In the genomic region with DNA sequence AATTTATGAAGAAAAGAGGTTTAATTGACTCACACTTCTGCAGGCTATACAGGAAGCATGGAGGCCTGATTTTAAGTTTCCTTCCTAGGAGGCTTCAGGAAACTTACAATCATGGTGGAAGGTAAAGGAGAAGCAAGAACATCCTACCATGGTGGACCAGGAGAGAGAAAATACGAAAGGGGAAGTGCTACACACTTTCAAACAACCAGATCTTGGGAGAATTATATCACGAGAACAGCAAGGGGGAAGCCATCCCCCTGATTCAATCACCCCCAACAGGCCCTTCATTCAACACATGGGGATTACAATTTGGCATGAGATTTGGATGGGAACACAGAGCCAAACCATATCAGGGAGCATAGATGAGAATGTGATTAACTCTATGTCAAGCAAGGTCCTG, we compare ENCODE assay signal across 31 cellular contexts.
"Had no signal": no experiment of that assay in that cellular context is flagged by ENCODE, and none has a peak within 500 bp of the region (broad histone marks: within the 10 kb centered on the region; RNA-seq: fewer than 3 reads in every experiment).

No MANE protein-coding gene starts in this region.

- ATAC-seq: natural killer cell; psoas muscle; right cardiac atrium; sciatic nerve; stimulated activated memory B cell treated with anti-CD40 and anti-IgM and Interleukin-4, amounts not matched to agents 10 μg/mL and 1 μg/mL and 100 μg/mL, for 72 hours; stimulated activated naive CD8-positive, alpha-beta T cell treated with anti-CD3 and anti-CD28 coated beads, Interleukin-15, amount 100 ng/mL, for 72 hours; stimulated activated naive CD8-positive, alpha-beta T cell treated with anti-CD3 and anti-CD28 coated beads, Interleukin-15, Interleukin-2, amounts not matched to agents 100 U/mL and 50 U/mL, for 24 hours; upper lobe of right lung had no signal

- H3K79me2 ChIP-seq: parathyroid adenoma had no signal

- H3K36me3 ChIP-seq: neural progenitor cell, ovary, spleen, suprapubic skin, tibial artery, transverse colon, upper lobe of right lung, uterus had no signal

- H3K9ac ChIP-seq: neural progenitor cell, parathyroid adenoma had no signal

- H3K9me3 ChIP-seq: ovary, psoas muscle, testis, transverse colon, upper lobe of right lung, uterus had no signal

- H3K4me3 Mint-ChIP-seq: natural killer cell; nephron; neural progenitor cell; stimulated activated memory B cell treated with anti-CD40 and anti-IgM and Interleukin-4, amounts not matched to agents 10 μg/mL and 1 μg/mL and 100 μg/mL, for 72 hours; stimulated activated naive CD8-positive, alpha-beta T cell treated with anti-CD3 and anti-CD28 coated beads, Interleukin-15, amount 100 ng/mL, for 72 hours; type B pancreatic cell had no signal

- H3K4me3 ChIP-seq: neural progenitor cell, ovary, psoas muscle, skin epidermis, smooth muscle cell, spleen, suprapubic skin, testis, tibial artery, transverse colon, upper lobe of right lung, uterus had no signal

- H3K27me3 ChIP-seq: neural progenitor cell, ovary, suprapubic skin, testis, tibial artery, transverse colon, upper lobe of right lung, uterus had no signal

- H3K27ac Mint-ChIP-seq: natural killer cell; nephron; neural progenitor cell; progenitor cell of endocrine pancreas; stimulated activated memory B cell treated with anti-CD40 and anti-IgM and Interleukin-4, amounts not matched to agents 10 μg/mL and 1 μg/mL and 100 μg/mL, for 72 hours; type B pancreatic cell had no signal

- H3K4me1 Mint-ChIP-seq: natural killer cell, nephron, neural progenitor cell had no signal

- H3K4me2 ChIP-seq: neural progenitor cell, smooth muscle cell had no signal

- H3K9me3 Mint-ChIP-seq: nephron, neural progenitor cell, type B pancreatic cell had no signal

- H3K4me1 ChIP-seq: neural progenitor cell, parathyroid adenoma, psoas muscle, spleen, suprapubic skin, testis, tibial artery, transverse colon, upper lobe of right lung, uterus had no signal

- H3K36me3 Mint-ChIP-seq: natural killer cell; neural progenitor cell; stimulated activated memory B cell treated with anti-CD40 and anti-IgM and Interleukin-4, amounts not matched to agents 10 μg/mL and 1 μg/mL and 100 μg/mL, for 72 hours; type B pancreatic cell had no signal

- DNase-seq: natural killer cell; occipital lobe; ovary; posterior cingulate gyrus; psoas muscle; right cardiac atrium; spleen; stimulated activated CD4-positive, alpha-beta T cell treated with anti-CD3 and anti-CD28 coated beads, Interleukin-12 subunit alpha, Interleukin-12 subunit beta, amount 100 ng/mL, for 4 hours; stimulated activated CD4-positive, alpha-beta T cell treated with anti-CD3 and anti-CD28 coated beads, Interleukin-1b, Interleukin-23, amount 100 ng/mL, for 48 hours; stimulated activated CD4-positive, alpha-beta T cell treated with anti-CD3 and anti-CD28 coated beads, Interleukin-4, amount 100 ng/mL, for 1 hour; stimulated activated CD4-positive, alpha-beta T cell treated with anti-CD3 and anti-CD28 coated beads, Interleukin-4, amount 100 ng/mL, for 4 hours; stimulated activated CD8-positive, alpha-beta memory T cell treated with anti-CD3 and anti-CD28 coated beads, Interleukin-4, amount 100 ng/mL, for 48 hours; stimulated activated naive CD4-positive, alpha-beta T cell; stimulated activated naive CD8-positive, alpha-beta T cell treated with anti-CD3 and anti-CD28 coated beads, Interleukin-15, amount 100 ng/mL, for 72 hours; stimulated activated naive CD8-positive, alpha-beta T cell treated with anti-CD3 and anti-CD28 coated beads, Interleukin-15, Interleukin-2, amounts not matched to agents 100 U/mL and 50 U/mL, for 24 hours; substantia nigra; testis; tibial artery; transverse colon; upper lobe of right lung; uterus had no signal

- H2AFZ ChIP-seq: neural progenitor cell, parathyroid adenoma had no signal

- H3K27ac ChIP-seq: neural progenitor cell, ovary, parathyroid adenoma, psoas muscle, skin epidermis, spleen, suprapubic skin, testis, tibial artery, transverse colon, upper lobe of right lung, uterus had no signal
